ENCODE assay signal across 8 cellular contexts in the genomic region with DNA sequence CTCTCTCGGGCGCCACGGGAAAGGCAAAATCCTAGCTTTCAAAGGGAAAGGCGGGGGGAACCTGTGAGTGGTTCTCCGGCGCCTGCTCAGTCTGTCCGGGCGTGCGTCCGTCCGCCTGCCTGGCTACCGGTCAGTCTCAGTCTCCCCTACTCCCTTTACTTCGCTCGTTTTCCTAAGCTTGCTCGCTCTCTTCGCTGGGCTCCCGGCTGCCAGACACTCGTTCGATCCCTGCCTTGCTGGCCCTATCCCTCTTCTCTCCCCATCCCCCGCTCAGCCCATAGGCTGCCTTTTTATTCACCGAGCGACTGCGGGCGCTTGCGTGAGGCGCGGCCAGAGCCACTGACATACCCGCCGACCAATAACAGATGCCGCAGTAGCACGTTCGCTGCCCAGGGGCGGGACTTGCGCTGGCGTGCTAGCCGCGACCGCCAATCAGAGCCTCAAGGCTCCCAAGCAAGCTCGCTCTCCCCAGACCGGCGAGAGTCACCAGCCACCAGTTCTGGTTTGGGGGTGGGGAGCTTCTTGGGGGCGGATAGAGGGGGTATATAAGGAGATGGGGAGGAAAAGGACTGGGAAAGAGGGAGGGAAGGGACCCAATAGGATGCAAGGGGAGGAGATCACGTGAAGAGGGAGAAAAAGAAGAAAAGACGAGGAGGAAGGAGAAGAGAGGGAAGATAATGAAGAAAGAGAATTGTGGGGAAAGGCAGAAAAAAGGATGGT. TPM values are rescaled to one million over a fixed set of nuclear protein-coding genes. Genes with fewer than 3 reads are reported as not detected.
DNase-seq lines count a peak whose midpoint lies in the region; FAIRE-seq and TF ChIP-seq lines count a peak whose summit lies in the region.

No MANE protein-coding gene starts in this region.

- POLR2A ChIA-PET in HEK293 (lab: Yijun Ruan, JAX): interaction anchor here (0.7 to 1.0 kb wide), 6 partner anchors 9 to 1280 kb away, joined by 3 to 4 read pairs (median 3); partner anchors contain the start of genes AMER1 and ZC3H12B

- H4K8ac ChIP-seq in neuronal stem cell (ENCODE audit: low read depth, low read length): no peak overlapping the region

- H3K23ac ChIP-seq in neuronal stem cell (ENCODE audit: low read depth, low read length, poor library complexity): no peak overlapping the region

- no peaks in the 10 kb centered on the region for H3K27me3 Mint-ChIP-seq in activated naive CD4-positive, alpha-beta T cell treated with anti-CD3 and anti-CD28 coated beads, Interleukin-2, amount 10 ng/mL, durations not matched to agents 7 days and 5 days

- H3K27ac ChIP-seq in HEK293 (ENCODE audit: extremely low read depth, low read depth, low read length) (peak overlapping the region; percentile 75), neuronal stem cell (replicated peaks; ENCODE audit: low read length) (peak overlapping the region; percentile 98), subcutaneous abdominal adipose tissue (ENCODE audit: low read depth, low read length) (peak overlapping the region; percentile 73)

- no peaks in the 10 kb centered on the region for H3K4me1 ChIP-seq in HEK293 (ENCODE audit: control insufficient read depth, insufficient read depth, low read length)
- peaks cover 13 to 19% of the 10 kb centered on the region in 2 donors for H3K4me1 ChIP-seq in neuronal stem cell (ENCODE audit: control insufficient read depth in 2 of 2, insufficient read depth in 1 of 2, low read depth in 1 of 2, low read length in 2 of 2)
- peaks cover 0 to 15% (median 8%) of the 10 kb centered on the region in 5 donors for H3K4me1 ChIP-seq in subcutaneous abdominal adipose tissue (ENCODE audit: control insufficient read depth in 5 of 5, insufficient read depth in 5 of 5, low read length in 5 of 5)

- H3K4me3 ChIP-seq in HEK293 (ENCODE audit: low read depth, low read length) (peak overlapping the region; percentile 64), neuronal stem cell (ENCODE audit: low read length in 2 of 2) (peak overlapping the region; percentile 85 to 94), subcutaneous abdominal adipose tissue (ENCODE audit: low read depth in 1 of 5, low read length in 5 of 5) (peak overlapping the region; percentile 70 to 86 (median 76))

- H3K9me3 ChIP-seq in HEK293 (ENCODE audit: control insufficient read depth, insufficient read depth, low read depth, low read length) (peaks cover 3% of the 10 kb centered on the region; the same call in 1 of the 2 replicates), neuronal stem cell (replicated peaks in 1 of 2; ENCODE audit: control insufficient read depth in 2 of 2, insufficient read depth in 1 of 2, low read depth in 1 of 2, low read length in 2 of 2) (no peaks in the 10 kb centered on the region), subcutaneous abdominal adipose tissue (ENCODE audit: control insufficient read depth in 5 of 5, low read length in 5 of 5) (peaks cover 0 to 2% (median 0%) of the 10 kb centered on the region in 5 donors)

- H3K27me3 ChIP-seq in neuronal stem cell (ENCODE audit: control insufficient read depth in 3 of 3, insufficient read depth in 3 of 3, low read depth in 1 of 3, low read length in 3 of 3) (peaks cover 0 to 2% (median 0%) of the 10 kb centered on the region in 3 experiments), subcutaneous abdominal adipose tissue (ENCODE audit: control insufficient read depth in 5 of 5, insufficient read depth in 4 of 5, low read length in 5 of 5) (peaks cover 0 to 5% (median 3%) of the 10 kb centered on the region in 5 donors)

- H2AK5ac ChIP-seq in neuronal stem cell (ENCODE audit: low read depth, low read length): no peak overlapping the region

- no peak overlapping the region for H3K14ac ChIP-seq in neuronal stem cell (ENCODE audit: low read length)

- peak overlapping the region; percentile 57 for H3K18ac ChIP-seq in neuronal stem cell (ENCODE audit: low read length)

- peak overlapping the region; percentile 80 for H3K9ac ChIP-seq in neuronal stem cell (ENCODE audit: low read depth, low read length, poor library complexity)
- H3K9ac ChIP-seq in subcutaneous abdominal adipose tissue (ENCODE audit: low read length in 5 of 5): peak overlapping the region; percentile 19 to 80 (median 68)

- H2BK15ac ChIP-seq in neuronal stem cell (ENCODE audit: low read length): no peak overlapping the region

- no peak for TF ChIP-seq CTCF in HEK293 (tag by site-specific recombination; IDR thresholded peaks at IDR 0.05)

- peaks cover 3% of the 10 kb centered on the region for H3K36me3 Mint-ChIP-seq in activated naive CD4-positive, alpha-beta T cell treated with anti-CD3 and anti-CD28 coated beads, Interleukin-2, amount 10 ng/mL, durations not matched to agents 7 days and 5 days

- peak overlapping the region; percentile 39 for H3K4me2 ChIP-seq in neuronal stem cell (ENCODE audit: insufficient read depth, low read length, poor library complexity, severe bottlenecking)

- H3K4me1 Mint-ChIP-seq in activated naive CD4-positive, alpha-beta T cell treated with anti-CD3 and anti-CD28 coated beads, Interleukin-2, amount 10 ng/mL, durations not matched to agents 7 days and 5 days: peaks cover 31% of the 10 kb centered on the region

- no peaks in the 10 kb centered on the region for H3K36me3 ChIP-seq in HEK293 (ENCODE audit: control insufficient read depth in 2 of 2, insufficient read depth in 1 of 2, low read length in 2 of 2)
- H3K36me3 ChIP-seq in neuronal stem cell (replicated peaks in 1 of 2; ENCODE audit: control insufficient read depth in 2 of 2, insufficient read depth in 2 of 2, low read length in 2 of 2): no peaks in the 10 kb centered on the region
- no peaks in the 10 kb centered on the region for H3K36me3 ChIP-seq in subcutaneous abdominal adipose tissue (ENCODE audit: control insufficient read depth in 5 of 5, insufficient read depth in 5 of 5, low read length in 5 of 5)

- H2BK120ac ChIP-seq in neuronal stem cell (ENCODE audit: low read depth, low read length): no peak overlapping the region

- no peaks in the 10 kb centered on the region for H3K79me1 ChIP-seq in neuronal stem cell (ENCODE audit: low read depth, low read length)

- H2BK5ac ChIP-seq in neuronal stem cell (ENCODE audit: low read length): no peak overlapping the region

- DNase-seq in GF-D8 (lab: John Stamatoyannopoulos, UW) (peak; percentile 65), MV-4-11 (lab: John Stamatoyannopoulos, UW) (peak; percentile 89), SK-MEL-5 (ENCODE audit: low read depth, low spot score) (peak; percentile 91), frontal cortex (ENCODE audit: low spot score in 2 of 2) (peak; percentile 47 to 70), neuronal stem cell (ENCODE audit: low spot score) (peak; percentile 80)
- peak; percentile 91 for DNase-seq in activated naive CD4-positive, alpha-beta T cell treated with anti-CD3 and anti-CD28 coated beads, Interleukin-2, amount 10 ng/mL, durations not matched to agents 7 days and 5 days

- FAIRE-seq in frontal cortex (lab: Jason Lieb, UNC): no peak

- H3K9me3 Mint-ChIP-seq in activated naive CD4-positive, alpha-beta T cell treated with anti-CD3 and anti-CD28 coated beads, Interleukin-2, amount 10 ng/mL, durations not matched to agents 7 days and 5 days: no peaks in the 10 kb centered on the region

- WGBS in neuronal stem cell (ENCODE audit: extremely low coverage in 2 of 2, insufficient read length in 2 of 2, insufficient replicate concordance in 1 of 2), 2 donors: no CpG with 5 or more reads among the region's 44 CpGs

- no peak overlapping the region for H4K91ac ChIP-seq in neuronal stem cell (ENCODE audit: low read depth, low read length, poor library complexity)

- peak overlapping the region; percentile 93 for H3K27ac Mint-ChIP-seq in activated naive CD4-positive, alpha-beta T cell treated with anti-CD3 and anti-CD28 coated beads, Interleukin-2, amount 10 ng/mL, durations not matched to agents 7 days and 5 days

- peak overlapping the region; percentile 78 for H2AFZ ChIP-seq in neuronal stem cell (ENCODE audit: low read length)

- H2BK12ac ChIP-seq in neuronal stem cell (ENCODE audit: low read length): no peak overlapping the region

- CTCF ChIA-PET in HEK293 (lab: Yijun Ruan, JAX): interaction anchor here (0.7 kb wide), 2 partner anchors 36 to 643 kb away, joined by 3 read pairs; no protein-coding TSS in a partner anchor
- CTCF ChIA-PET in activated naive CD4-positive, alpha-beta T cell treated with anti-CD3 and anti-CD28 coated beads, Interleukin-2, amount 10 ng/mL, durations not matched to agents 7 days and 5 days (lab: Charles Lee): no interaction called here

- peak overlapping the region; percentile 92 for H3K4me3 Mint-ChIP-seq in activated naive CD4-positive, alpha-beta T cell treated with anti-CD3 and anti-CD28 coated beads, Interleukin-2, amount 10 ng/mL, durations not matched to agents 7 days and 5 days

- no peak overlapping the region for H3K4ac ChIP-seq in neuronal stem cell (ENCODE audit: low read length)

- in situ Hi-C loops in SK-MEL-5 (cut with HindIII; ENCODE audit: low pct_unique_long_range_greater_than_20kb, low sequenced_read_pairs): no loop called here

TF ChIP-seq in HEK293, 187 proteins besides CTCF, POLR2A, EP300 and RAD21 (continues in another document):
- no peak for TF ChIP-seq ZNF747 (tag by site-specific recombination; IDR thresholded peaks at IDR 0.05)
- no peak for TF ChIP-seq ZNF530 (tag by site-specific recombination; IDR thresholded peaks at IDR 0.05; ENCODE audit: low read depth)
- no peak for TF ChIP-seq ZNF239 (tag by site-specific recombination; IDR thresholded peaks at IDR 0.05)
- TF ChIP-seq, protein P1, sequence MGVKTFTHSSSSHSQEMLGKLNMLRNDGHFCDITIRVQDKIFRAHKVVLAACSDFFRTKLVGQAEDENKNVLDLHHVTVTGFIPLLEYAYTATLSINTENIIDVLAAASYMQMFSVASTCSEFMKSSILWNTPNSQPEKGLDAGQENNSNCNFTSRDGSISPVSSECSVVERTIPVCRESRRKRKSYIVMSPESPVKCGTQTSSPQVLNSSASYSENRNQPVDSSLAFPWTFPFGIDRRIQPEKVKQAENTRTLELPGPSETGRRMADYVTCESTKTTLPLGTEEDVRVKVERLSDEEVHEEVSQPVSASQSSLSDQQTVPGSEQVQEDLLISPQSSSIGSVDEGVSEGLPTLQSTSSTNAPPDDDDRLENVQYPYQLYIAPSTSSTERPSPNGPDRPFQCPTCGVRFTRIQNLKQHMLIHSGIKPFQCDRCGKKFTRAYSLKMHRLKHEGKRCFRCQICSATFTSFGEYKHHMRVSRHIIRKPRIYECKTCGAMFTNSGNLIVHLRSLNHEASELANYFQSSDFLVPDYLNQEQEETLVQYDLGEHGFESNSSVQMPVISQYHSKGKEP (tag by site-specific recombination; IDR thresholded peaks at IDR 0.05): no peak
- no peak for TF ChIP-seq ZNF292 (tag by site-specific recombination; IDR thresholded peaks at IDR 0.05; ENCODE audit: borderline replicate concordance, low read depth)
- peak; percentile 89 for TF ChIP-seq SP2 (tag by site-specific recombination; IDR thresholded peaks at IDR 0.05)
- TF ChIP-seq ZNF701 (tag by site-specific recombination; IDR thresholded peaks at IDR 0.05): no peak
- TF ChIP-seq ZNF654 (tag by site-specific recombination; IDR thresholded peaks at IDR 0.05; ENCODE audit: low read depth): no peak

RNA-seq across cellular contexts. Expression of gene ARHGEF9, which starts 30.0 kb away (rescaled TPM):
- total RNA-seq in SK-MEL-5 (2014; rRNA removed; shearing (Covaris generic)): 7.5 and 8.6 TPM in 2 replicates
- polyA plus RNA-seq in SK-MEL-5 (2015; cell fraction: cytosol; rRNA removed): 5.9 and 10.3 TPM in 2 replicates
- polyA plus RNA-seq in SK-MEL-5 (2015; cell fraction: nucleus; rRNA removed): 20.6 and 38.8 TPM in 2 replicates
- total RNA-seq in frontal cortex: 64.4 TPM
- 38.9 TPM for polyA plus RNA-seq in neuronal stem cell (2013, experiment 1 of 2)
- polyA plus RNA-seq in neuronal stem cell (2013, experiment 2 of 2): 36.2 TPM

Comparison
In these comparisons a context has a peak if more than half of its experiments do, and no peak if none do; other contexts are left out.
1. Peak in every context shown above with its lines: DNase-seq, H3K4me3 ChIP-seq and H3K27ac ChIP-seq.